ENCODE assay signal across 1 cellular context in the genomic region with DNA sequence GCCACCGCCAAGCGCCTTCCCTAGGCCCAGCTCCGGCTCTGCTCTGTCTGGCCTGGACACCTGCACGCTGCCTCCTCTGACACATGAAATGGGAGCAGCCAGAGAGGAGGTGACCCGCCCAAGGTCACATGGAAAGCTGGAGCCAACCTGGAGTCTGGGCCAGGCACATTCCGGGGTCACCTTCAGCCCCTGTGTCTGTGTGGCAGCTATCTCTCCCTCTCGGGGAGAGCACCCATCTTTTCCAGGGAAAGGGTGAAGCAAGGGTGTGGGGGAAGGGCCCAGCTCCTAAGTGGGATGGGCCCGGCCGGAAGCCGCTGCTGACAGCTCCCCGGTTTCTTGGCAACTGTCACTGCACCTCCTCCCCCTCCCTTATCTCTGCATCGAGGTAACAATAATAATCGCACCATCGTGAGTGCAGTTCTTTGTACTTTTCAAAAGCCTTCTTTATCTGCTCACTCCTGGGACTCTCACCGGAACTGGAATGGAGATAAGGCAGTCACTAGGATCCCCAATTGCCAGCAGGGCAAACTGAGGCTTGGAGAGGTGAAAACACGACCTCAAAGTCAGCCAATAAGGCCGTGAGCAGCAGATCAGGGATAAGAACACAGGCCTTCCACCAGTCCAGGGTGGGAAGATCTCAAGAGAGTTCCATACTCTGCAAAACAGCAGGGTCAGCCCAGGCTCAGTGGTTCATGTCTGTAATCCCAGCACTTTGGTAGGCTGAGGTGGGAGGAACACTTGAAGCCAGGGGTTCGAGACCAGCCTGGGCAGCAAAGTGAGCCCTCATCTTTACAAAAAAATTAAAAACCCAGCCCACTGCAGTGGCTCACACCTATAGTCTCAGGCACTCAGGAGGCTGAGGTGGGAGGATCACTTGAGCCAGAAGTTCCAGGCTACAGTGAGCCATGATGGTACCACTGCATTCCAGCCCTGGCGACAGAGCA.
TF ChIP-seq lines count a peak whose summit lies in the region.

No MANE protein-coding gene starts in this region.

TF ChIP-seq in K562, 482 proteins besides CTCF, POLR2A, EP300 and RAD21 (continued from another document and continues in another):
- TF ChIP-seq, protein P1, sequence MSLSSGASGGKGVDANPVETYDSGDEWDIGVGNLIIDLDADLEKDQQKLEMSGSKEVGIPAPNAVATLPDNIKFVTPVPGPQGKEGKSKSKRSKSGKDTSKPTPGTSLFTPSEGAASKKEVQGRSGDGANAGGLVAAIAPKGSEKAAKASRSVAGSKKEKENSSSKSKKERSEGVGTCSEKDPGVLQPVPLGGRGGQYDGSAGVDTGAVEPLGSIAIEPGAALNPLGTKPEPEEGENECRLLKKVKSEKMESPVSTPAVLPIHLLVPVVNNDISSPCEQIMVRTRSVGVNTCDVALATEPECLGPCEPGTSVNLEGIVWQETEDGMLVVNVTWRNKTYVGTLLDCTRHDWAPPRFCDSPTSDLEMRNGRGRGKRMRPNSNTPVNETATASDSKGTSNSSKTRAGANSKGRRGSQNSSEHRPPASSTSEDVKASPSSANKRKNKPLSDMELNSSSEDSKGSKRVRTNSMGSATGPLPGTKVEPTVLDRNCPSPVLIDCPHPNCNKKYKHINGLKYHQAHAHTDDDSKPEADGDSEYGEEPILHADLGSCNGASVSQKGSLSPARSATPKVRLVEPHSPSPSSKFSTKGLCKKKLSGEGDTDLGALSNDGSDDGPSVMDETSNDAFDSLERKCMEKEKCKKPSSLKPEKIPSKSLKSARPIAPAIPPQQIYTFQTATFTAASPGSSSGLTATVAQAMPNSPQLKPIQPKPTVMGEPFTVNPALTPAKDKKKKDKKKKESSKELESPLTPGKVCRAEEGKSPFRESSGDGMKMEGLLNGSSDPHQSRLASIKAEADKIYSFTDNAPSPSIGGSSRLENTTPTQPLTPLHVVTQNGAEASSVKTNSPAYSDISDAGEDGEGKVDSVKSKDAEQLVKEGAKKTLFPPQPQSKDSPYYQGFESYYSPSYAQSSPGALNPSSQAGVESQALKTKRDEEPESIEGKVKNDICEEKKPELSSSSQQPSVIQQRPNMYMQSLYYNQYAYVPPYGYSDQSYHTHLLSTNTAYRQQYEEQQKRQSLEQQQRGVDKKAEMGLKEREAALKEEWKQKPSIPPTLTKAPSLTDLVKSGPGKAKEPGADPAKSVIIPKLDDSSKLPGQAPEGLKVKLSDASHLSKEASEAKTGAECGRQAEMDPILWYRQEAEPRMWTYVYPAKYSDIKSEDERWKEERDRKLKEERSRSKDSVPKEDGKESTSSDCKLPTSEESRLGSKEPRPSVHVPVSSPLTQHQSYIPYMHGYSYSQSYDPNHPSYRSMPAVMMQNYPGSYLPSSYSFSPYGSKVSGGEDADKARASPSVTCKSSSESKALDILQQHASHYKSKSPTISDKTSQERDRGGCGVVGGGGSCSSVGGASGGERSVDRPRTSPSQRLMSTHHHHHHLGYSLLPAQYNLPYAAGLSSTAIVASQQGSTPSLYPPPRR (CRISPR knock-in tag; IDR thresholded peaks at IDR 0.05; ENCODE audit: borderline replicate concordance) = no peak
- TF ChIP-seq SMAD2 (IDR thresholded peaks at IDR 0.05; ENCODE audit: low read depth, low read length) (no peak), TBP (optimal IDR thresholded peaks at IDR 0.05; ENCODE audit: low read depth, low read length) (peak; percentile 23), TEAD1 (CRISPR knock-in tag; IDR thresholded peaks at IDR 0.05) (peak; percentile 52 to 91), ZNF551 (CRISPR knock-in tag; IDR thresholded peaks at IDR 0.05) (no peak), ZNF232 (CRISPR knock-in tag; IDR thresholded peaks at IDR 0.05) (no peak), ZNF57 (CRISPR knock-in tag; IDR thresholded peaks at IDR 0.05) (0 out of 2 replicates have a peak, but pooled peaks have one; percentile 71), ZNF75A (CRISPR knock-in tag; IDR thresholded peaks at IDR 0.05) (0 out of 2 replicates have a peak, but pooled peaks have one; percentile 30), HDAC6 (IDR thresholded peaks at IDR 0.05; ENCODE audit: low read depth, low read length) (no peak), NUFIP1 (IDR thresholded peaks at IDR 0.05; ENCODE audit: partially characterized antibody) (peak; percentile 14), CHD4 (IDR thresholded peaks at IDR 0.05; ENCODE audit: insufficient read depth, insufficient replicate concordance, low read depth, low read length, poor library complexity, severe bottlenecking) (peak; percentile 96), CBX1 (IDR thresholded peaks at IDR 0.05; ENCODE audit: low read depth) (peak; percentile 94), ZFPM2 (CRISPR knock-in tag; IDR thresholded peaks at IDR 0.05) (no peak), CXXC5 (CRISPR knock-in tag; IDR thresholded peaks at IDR 0.05) (peak; percentile 96), TAF1 (IDR thresholded peaks at IDR 0.05; ENCODE audit: control insufficient read depth, extremely low read depth, insufficient read depth, low read length, severe bottlenecking) (no peak), MTF1 (CRISPR knock-in tag; IDR thresholded peaks at IDR 0.05; ENCODE audit: borderline replicate concordance) (no peak), ESRRA (IDR thresholded peaks at IDR 0.05; ENCODE audit: borderline replicate concordance, low read depth) (peak; percentile 100), ARNT (IDR thresholded peaks at IDR 0.05) (peak in 1 of 2 experiments; percentile 90), STAT5A (IDR thresholded peaks at IDR 0.05; ENCODE audit: borderline replicate concordance, low read length) (peak; percentile 67; the same call in 1 of the 2 replicates), MYNN (IDR thresholded peaks at IDR 0.05) (peak; percentile 78), MYNN (CRISPR knock-in tag; IDR thresholded peaks at IDR 0.05) (no peak), ZNF644 (tag; IDR thresholded peaks at IDR 0.05; ENCODE audit: low read depth) (0 out of 2 replicates have a peak, but pooled peaks have one; percentile 39), CBX3 (IDR thresholded peaks at IDR 0.05; ENCODE audit: borderline replicate concordance in 1 of 2, low read length in 2 of 2) (peak in 1 of 2 experiments; percentile 83; a peak in 2 of 3 replicates), ZNF384 (IDR thresholded peaks at IDR 0.05; ENCODE audit: low read depth, low read length) (no peak), SIRT6 (IDR thresholded peaks at IDR 0.05; ENCODE audit: low read depth, low read length) (no peak)
- TF ChIP-seq, protein P2, sequence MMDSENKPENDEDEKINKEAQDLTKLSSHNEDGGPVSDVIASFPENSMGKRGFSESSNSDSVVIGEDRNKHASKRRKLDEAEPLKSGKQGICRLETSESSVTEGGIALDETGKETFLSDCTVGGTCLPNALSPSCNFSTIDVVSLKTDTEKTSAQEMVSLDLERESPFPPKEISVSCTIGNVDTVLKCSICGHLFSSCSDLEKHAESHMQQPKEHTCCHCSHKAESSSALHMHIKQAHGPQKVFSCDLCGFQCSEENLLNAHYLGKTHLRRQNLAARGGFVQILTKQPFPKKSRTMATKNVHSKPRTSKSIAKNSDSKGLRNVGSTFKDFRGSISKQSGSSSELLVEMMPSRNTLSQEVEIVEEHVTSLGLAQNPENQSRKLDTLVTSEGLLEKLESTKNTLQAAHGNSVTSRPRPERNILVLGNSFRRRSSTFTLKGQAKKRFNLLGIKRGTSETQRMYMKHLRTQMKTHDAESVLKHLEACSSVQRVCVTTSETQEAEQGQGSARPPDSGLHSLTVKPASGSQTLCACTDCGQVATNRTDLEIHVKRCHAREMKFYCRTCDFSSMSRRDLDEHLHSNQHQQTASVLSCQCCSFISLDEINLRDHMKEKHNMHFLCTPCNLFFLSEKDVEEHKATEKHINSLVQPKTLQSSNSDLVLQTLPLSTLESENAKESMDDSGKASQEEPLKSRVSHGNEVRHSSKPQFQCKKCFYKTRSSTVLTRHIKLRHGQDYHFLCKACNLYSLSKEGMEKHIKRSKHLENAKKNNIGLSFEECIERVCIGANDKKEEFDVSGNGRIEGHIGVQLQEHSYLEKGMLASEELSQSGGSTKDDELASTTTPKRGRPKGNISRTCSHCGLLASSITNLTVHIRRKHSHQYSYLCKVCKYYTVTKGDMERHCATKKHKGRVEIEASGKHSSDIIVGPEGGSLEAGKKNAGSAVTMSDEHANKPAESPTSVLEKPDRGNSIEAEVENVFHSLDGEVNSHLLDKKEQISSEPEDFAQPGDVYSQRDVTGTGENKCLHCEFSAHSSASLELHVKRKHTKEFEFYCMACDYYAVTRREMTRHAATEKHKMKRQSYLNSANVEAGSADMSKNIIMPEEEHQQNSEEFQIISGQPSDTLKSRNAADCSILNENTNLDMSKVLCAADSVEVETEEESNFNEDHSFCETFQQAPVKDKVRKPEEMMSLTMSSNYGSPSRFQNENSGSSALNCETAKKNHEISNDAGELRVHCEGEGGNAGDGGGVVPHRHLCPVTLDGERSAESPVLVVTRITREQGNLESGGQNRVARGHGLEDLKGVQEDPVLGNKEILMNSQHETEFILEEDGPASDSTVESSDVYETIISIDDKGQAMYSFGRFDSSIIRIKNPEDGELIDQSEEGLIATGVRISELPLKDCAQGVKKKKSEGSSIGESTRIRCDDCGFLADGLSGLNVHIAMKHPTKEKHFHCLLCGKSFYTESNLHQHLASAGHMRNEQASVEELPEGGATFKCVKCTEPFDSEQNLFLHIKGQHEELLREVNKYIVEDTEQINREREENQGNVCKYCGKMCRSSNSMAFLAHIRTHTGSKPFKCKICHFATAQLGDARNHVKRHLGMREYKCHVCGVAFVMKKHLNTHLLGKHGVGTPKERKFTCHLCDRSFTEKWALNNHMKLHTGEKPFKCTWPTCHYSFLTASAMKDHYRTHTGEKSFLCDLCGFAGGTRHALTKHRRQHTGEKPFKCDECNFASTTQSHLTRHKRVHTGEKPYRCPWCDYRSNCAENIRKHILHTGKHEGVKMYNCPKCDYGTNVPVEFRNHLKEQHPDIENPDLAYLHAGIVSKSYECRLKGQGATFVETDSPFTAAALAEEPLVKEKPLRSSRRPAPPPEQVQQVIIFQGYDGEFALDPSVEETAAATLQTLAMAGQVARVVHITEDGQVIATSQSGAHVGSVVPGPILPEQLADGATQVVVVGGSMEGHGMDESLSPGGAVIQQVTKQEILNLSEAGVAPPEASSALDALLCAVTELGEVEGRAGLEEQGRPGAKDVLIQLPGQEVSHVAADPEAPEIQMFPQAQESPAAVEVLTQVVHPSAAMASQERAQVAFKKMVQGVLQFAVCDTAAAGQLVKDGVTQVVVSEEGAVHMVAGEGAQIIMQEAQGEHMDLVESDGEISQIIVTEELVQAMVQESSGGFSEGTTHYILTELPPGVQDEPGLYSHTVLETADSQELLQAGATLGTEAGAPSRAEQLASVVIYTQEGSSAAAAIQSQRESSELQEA (IDR thresholded peaks at IDR 0.05; ENCODE audit: low read depth) = no peak
- TF ChIP-seq, protein P3, sequence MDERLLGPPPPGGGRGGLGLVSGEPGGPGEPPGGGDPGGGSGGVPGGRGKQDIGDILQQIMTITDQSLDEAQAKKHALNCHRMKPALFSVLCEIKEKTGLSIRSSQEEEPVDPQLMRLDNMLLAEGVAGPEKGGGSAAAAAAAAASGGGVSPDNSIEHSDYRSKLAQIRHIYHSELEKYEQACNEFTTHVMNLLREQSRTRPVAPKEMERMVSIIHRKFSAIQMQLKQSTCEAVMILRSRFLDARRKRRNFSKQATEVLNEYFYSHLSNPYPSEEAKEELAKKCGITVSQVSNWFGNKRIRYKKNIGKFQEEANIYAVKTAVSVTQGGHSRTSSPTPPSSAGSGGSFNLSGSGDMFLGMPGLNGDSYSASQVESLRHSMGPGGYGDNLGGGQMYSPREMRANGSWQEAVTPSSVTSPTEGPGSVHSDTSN (CRISPR knock-in tag; IDR thresholded peaks at IDR 0.05; ENCODE audit: low read depth) = no peak
- TF ChIP-seq, protein P3 (tag; conservative IDR thresholded peaks at IDR 0.05; ENCODE audit: low read depth) = peak; percentile 81
- TF ChIP-seq, protein P4, sequence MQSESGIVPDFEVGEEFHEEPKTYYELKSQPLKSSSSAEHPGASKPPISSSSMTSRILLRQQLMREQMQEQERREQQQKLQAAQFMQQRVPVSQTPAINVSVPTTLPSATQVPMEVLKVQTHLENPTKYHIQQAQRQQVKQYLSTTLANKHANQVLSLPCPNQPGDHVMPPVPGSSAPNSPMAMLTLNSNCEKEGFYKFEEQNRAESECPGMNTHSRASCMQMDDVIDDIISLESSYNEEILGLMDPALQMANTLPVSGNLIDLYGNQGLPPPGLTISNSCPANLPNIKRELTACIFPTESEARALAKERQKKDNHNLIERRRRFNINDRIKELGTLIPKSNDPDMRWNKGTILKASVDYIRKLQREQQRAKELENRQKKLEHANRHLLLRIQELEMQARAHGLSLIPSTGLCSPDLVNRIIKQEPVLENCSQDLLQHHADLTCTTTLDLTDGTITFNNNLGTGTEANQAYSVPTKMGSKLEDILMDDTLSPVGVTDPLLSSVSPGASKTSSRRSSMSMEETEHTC (IDR thresholded peaks at IDR 0.05) = peak; percentile 15; the same call in 1 of the 2 replicates
- TF ChIP-seq, protein P5, sequence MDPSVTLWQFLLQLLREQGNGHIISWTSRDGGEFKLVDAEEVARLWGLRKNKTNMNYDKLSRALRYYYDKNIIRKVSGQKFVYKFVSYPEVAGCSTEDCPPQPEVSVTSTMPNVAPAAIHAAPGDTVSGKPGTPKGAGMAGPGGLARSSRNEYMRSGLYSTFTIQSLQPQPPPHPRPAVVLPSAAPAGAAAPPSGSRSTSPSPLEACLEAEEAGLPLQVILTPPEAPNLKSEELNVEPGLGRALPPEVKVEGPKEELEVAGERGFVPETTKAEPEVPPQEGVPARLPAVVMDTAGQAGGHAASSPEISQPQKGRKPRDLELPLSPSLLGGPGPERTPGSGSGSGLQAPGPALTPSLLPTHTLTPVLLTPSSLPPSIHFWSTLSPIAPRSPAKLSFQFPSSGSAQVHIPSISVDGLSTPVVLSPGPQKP (CRISPR knock-in tag; IDR thresholded peaks at IDR 0.05) = no peak
